Comparison of ENCODE assay signal across 23 cellular contexts in genomic region chr16:89022051-89022836, GRCh38. TPM values are rescaled to one million over a fixed set of nuclear protein-coding genes. Genes with fewer than 3 reads are reported as not detected.
DNase-seq lines count a peak whose midpoint lies in the region; ATAC-seq and TF ChIP-seq lines count a peak whose summit lies in the region.
"Had no signal": no experiment of that assay in that cellular context is flagged by ENCODE, and none has a peak within 500 bp of the region (broad histone marks: within the 10 kb centered on the region; RNA-seq: fewer than 3 reads in every experiment).

No MANE protein-coding gene starts in this region.

- CTCF ChIA-PET in Calu3 (lab: Charles Lee), result no interaction called here

- ATAC-seq in natural killer cell treated with Interleukin-12 subunit alpha and Interleukin-12 subunit beta and Interleukin-15 and Interleukin-18, amount 100 ng/mL, for 72 hours, result no peak
- no peak for ATAC-seq in natural killer cell
- ATAC-seq: Panc1 had no signal

- peak overlapping the region in 1 of 2 donors; percentile 24 for H3K27ac Mint-ChIP-seq in natural killer cell treated with Interleukin-12 subunit alpha and Interleukin-12 subunit beta and Interleukin-15 and Interleukin-18, amount 100 ng/mL, for 72 hours
- H3K27ac Mint-ChIP-seq in natural killer cell (no peak overlapping the region), endodermal cell (no peak overlapping the region), Calu3 (ENCODE audit: unreplicated experiment) (no peak overlapping the region)

- TF ChIP-seq CTCF in natural killer cell (IDR thresholded peaks at IDR 0.05) (no peak), endodermal cell (conservative IDR thresholded peaks at IDR 0.05) (no peak), Calu3 (IDR thresholded peaks at IDR 0.05; ENCODE audit: unreplicated experiment) (no peak)

- H3K4me1 ChIP-seq in endodermal cell (ENCODE audit: control insufficient read depth, insufficient read depth, low read length), result no peaks in the 10 kb centered on the region
- H3K4me1 ChIP-seq: BLaER1, Caco-2, SJCRH30 had no signal

- no peaks in the 10 kb centered on the region for H3K9me3 ChIP-seq in endodermal cell (ENCODE audit: control insufficient read depth, low read length)
- H3K9me3 ChIP-seq: Caco-2, SJCRH30 had no signal

- BruUV-seq in Calu3 (replicated peaks; lab: Mats Ljungman, UMichigan), result no TSS peak

- no peaks in the 10 kb centered on the region for H3K27me3 ChIP-seq in endodermal cell (ENCODE audit: control insufficient read depth, insufficient read depth, low read length, poor library complexity, severe bottlenecking)
- H3K27me3 ChIP-seq: BLaER1, SJCRH30 had no signal

- H3K36me3 Mint-ChIP-seq in natural killer cell treated with Interleukin-12 subunit alpha and Interleukin-12 subunit beta and Interleukin-15 and Interleukin-18, amount 100 ng/mL, for 72 hours, result peaks cover 17% of the 10 kb centered on the region
- H3K36me3 Mint-ChIP-seq in natural killer cell, result peaks cover 11% of the 10 kb centered on the region
- no peaks in the 10 kb centered on the region for H3K36me3 Mint-ChIP-seq in endodermal cell (ENCODE audit: low read depth)
- no peaks in the 10 kb centered on the region for H3K36me3 Mint-ChIP-seq in Calu3 (ENCODE audit: insufficient read depth, unreplicated experiment)

- intact Hi-C loops in natural killer cell (cut with micrococcal nuclease) (no loop called here), Calu3 (cut with micrococcal nuclease; ENCODE audit: unreplicated experiment) (no loop called here)

- H3K36me3 ChIP-seq in endodermal cell (ENCODE audit: control insufficient read depth, insufficient read depth, low read length), result no peaks in the 10 kb centered on the region
- H3K36me3 ChIP-seq: BLaER1, SJCRH30 had no signal

- H3K9ac ChIP-seq in endodermal cell (ENCODE audit: extremely low read depth, low read length, poor library complexity, severe bottlenecking), result no peak overlapping the region
- H3K9ac ChIP-seq: BLaER1 had no signal

- WGBS in endodermal cell (ENCODE audit: insufficient coverage in 1 of 2, insufficient read length in 1 of 2), 2 experiments, result 83% methylated on average over 14 to 23 of the region's 25 CpGs

- H3K27ac ChIP-seq in endodermal cell (ENCODE audit: low read depth, low read length), result no peak overlapping the region
- H3K27ac ChIP-seq: BLaER1, SJCRH30 had no signal

- peak; percentile 32 for DNase-seq in natural killer cell treated with Interleukin-12 subunit alpha and Interleukin-12 subunit beta and Interleukin-15 and Interleukin-18, amount 100 ng/mL, for 72 hours (ENCODE audit: low spot score)
- DNase-seq in natural killer cell (no peak), endodermal cell (peak; percentile 52), retina (peak; percentile 6), iPS-NIHi7 (ENCODE audit: extremely low spot score) (no peak), NCI-H2227 treated with DMSO at 0.1 percent for 48 hours (lab: John Stamatoyannopoulos, UW) (no peak), Calu3 (no peak)
- DNase-seq: Caco-2; CD4-positive, alpha-beta memory T cell; DMS153; GOT3; HCEC 1CT; KG1; NCI-H1092 treated with DMSO at 0.1 percent for 48 hours; NCI-H2029 treated with DMSO at 0.1 percent for 48 hours; NCI-H2171; NCI-H524 treated with DMSO at 0.1 percent for 48 hours; NCI-H82; SJCRH30 had no signal

- H3K4me1 Mint-ChIP-seq in natural killer cell treated with Interleukin-12 subunit alpha and Interleukin-12 subunit beta and Interleukin-15 and Interleukin-18, amount 100 ng/mL, for 72 hours (ENCODE audit: low read depth in 2 of 2), result peaks cover 30 to 55% of the 10 kb centered on the region in 2 donors
- peaks cover 15 to 17% of the 10 kb centered on the region in 2 donors for H3K4me1 Mint-ChIP-seq in natural killer cell
- H3K4me1 Mint-ChIP-seq in endodermal cell, result no peaks in the 10 kb centered on the region
- no peaks in the 10 kb centered on the region for H3K4me1 Mint-ChIP-seq in Calu3 (ENCODE audit: low read depth, unreplicated experiment)

- H3K9me3 Mint-ChIP-seq in natural killer cell treated with Interleukin-12 subunit alpha and Interleukin-12 subunit beta and Interleukin-15 and Interleukin-18, amount 100 ng/mL, for 72 hours, result peaks cover 8% of the 10 kb centered on the region
- H3K9me3 Mint-ChIP-seq in natural killer cell (peaks cover under 1 to 3% of the 10 kb centered on the region in 2 donors), endodermal cell (peaks cover 7% of the 10 kb centered on the region), Calu3 (ENCODE audit: low read depth, unreplicated experiment) (no peaks in the 10 kb centered on the region)

- peaks cover 4 to 8% of the 10 kb centered on the region in 2 donors for H3K27me3 Mint-ChIP-seq in natural killer cell treated with Interleukin-12 subunit alpha and Interleukin-12 subunit beta and Interleukin-15 and Interleukin-18, amount 100 ng/mL, for 72 hours
- H3K27me3 Mint-ChIP-seq in natural killer cell (ENCODE audit: low read depth in 2 of 2) (peaks cover 0 to 4% of the 10 kb centered on the region in 2 donors), endodermal cell (ENCODE audit: insufficient read depth) (peaks cover 5% of the 10 kb centered on the region), Calu3 (ENCODE audit: unreplicated experiment) (peaks cover 97% of the 10 kb centered on the region)

- H3K4me3 Mint-ChIP-seq in natural killer cell treated with Interleukin-12 subunit alpha and Interleukin-12 subunit beta and Interleukin-15 and Interleukin-18, amount 100 ng/mL, for 72 hours, result no peak overlapping the region
- H3K4me3 Mint-ChIP-seq in natural killer cell, result no peak overlapping the region
- no peak overlapping the region for H3K4me3 Mint-ChIP-seq in endodermal cell
- no peak overlapping the region for H3K4me3 Mint-ChIP-seq in Calu3 (ENCODE audit: low read depth, unreplicated experiment)
- H3K4me3 Mint-ChIP-seq: CD4-positive, alpha-beta memory T cell had no signal

- H3K4me3 ChIP-seq in endodermal cell (ENCODE audit: low read length), result no peak overlapping the region
- H3K4me3 ChIP-seq: BLaER1, SJCRH30 had no signal

RNA-seq across cellular contexts. Expression of gene CBFA2T3, which starts 45.2 kb away (rescaled TPM):
- 1 to 10 TPM; 2.3 to 2.9 TPM for total RNA-seq in natural killer cell treated with Interleukin-12 subunit alpha and Interleukin-12 subunit beta and Interleukin-15 and Interleukin-18, amount 100 ng/mL, for 72 hours
- total RNA-seq in natural killer cell (1 to 10 TPM; 2.5 to 7.8 (median 4.2) TPM), endodermal cell (1 to 10 TPM; 1.0 to 3.1 TPM), Calu3 (2022) (not detected in 2 replicates)
- 5.5 TPM for polyA plus RNA-seq in endodermal cell (2013, experiment 1 of 2)
- polyA plus RNA-seq in endodermal cell (2013, experiment 2 of 2), result 4.3 TPM
- total RNA-seq: Daoy, HT1080 had no signal

Comparison
In these comparisons a context has a peak if more than half of its experiments do, and no peak if none do; other contexts are left out.
1. DNase-seq: peak in natural killer cell treated with Interleukin-12 subunit alpha and Interleukin-12 subunit beta and Interleukin-15 and Interleukin-18, amount 100 ng/mL, for 72 hours (single experiment), endodermal cell (single experiment) and retina (single experiment); none in natural killer cell (single experiment), iPS-NIHi7 (single experiment), NCI-H2227 treated with DMSO at 0.1 percent for 48 hours (single experiment) and Calu3 (single experiment).